ENCODE assay signal across 22 cellular contexts in the genomic region with DNA sequence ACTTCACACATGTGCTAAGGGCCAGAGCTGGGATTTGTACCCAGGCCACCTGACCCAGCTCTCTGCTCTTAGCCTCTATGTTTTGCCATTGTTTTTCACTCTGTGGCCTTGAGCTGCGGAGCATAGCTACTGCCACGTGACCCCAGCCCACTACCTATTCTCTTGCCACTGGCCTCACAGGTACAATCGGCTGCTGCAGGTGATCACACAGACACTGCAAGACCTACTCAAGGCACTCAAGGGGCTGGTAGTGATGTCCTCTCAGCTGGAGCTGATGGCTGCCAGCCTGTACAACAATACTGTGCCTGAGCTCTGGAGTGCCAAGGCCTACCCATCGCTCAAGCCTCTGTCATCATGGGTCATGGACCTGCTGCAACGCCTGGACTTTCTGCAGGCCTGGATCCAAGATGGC. TPM values are rescaled to one million over a fixed set of nuclear protein-coding genes. Genes with fewer than 3 reads are reported as not detected.
"Had no signal": no experiment of that assay in that cellular context is flagged by ENCODE, and none has a peak within 500 bp of the region (broad histone marks: within the 10 kb centered on the region; RNA-seq: fewer than 3 reads in every experiment).

No MANE protein-coding gene starts in this region.

- H3K4me1 ChIP-seq: parathyroid adenoma, tibial nerve, vagina had no signal

- ATAC-seq: activated CD4-positive, alpha-beta T cell treated with anti-CD3 and anti-CD28 coated beads for 36 hours; body of pancreas; naive thymus-derived CD8-positive, alpha-beta T cell; WTC11 had no signal

- H3K27ac Mint-ChIP-seq: activated CD4-positive, alpha-beta T cell treated with anti-CD3 and anti-CD28 coated beads for 36 hours; activated naive CD8-positive, alpha-beta T cell treated with anti-CD3 and anti-CD28 coated beads for 36 hours; activated T-helper 1 cell treated with anti-CD3 and anti-CD28 coated beads, Interleukin-12 subunit alpha, Interleukin-12 subunit beta, Interleukin-2, Interleukin-4 antibody, amounts not matched to agents 30 ng/mL and 10 ng/mL and 1 ng/mL, durations not matched to agents 14 hours and 24 hours and 36 hours; stimulated activated naive CD8-positive, alpha-beta T cell treated with anti-CD3 and anti-CD28 coated beads, Interleukin-15, Interleukin-2, amounts not matched to agents 100 ng/mL and 50 ng/mL, for 24 hours; WTC11 had no signal

- H3K4me3 ChIP-seq: body of pancreas, coronary artery, tibial nerve, vagina had no signal

- H3K27me3 Mint-ChIP-seq: activated CD4-positive, alpha-beta T cell treated with anti-CD3 and anti-CD28 coated beads for 36 hours; activated naive CD8-positive, alpha-beta T cell treated with anti-CD3 and anti-CD28 coated beads for 36 hours; naive thymus-derived CD8-positive, alpha-beta T cell; stimulated activated naive CD8-positive, alpha-beta T cell treated with anti-CD3 and anti-CD28 coated beads, Interleukin-15, Interleukin-2, amounts not matched to agents 100 ng/mL and 50 ng/mL, for 24 hours had no signal

- H3K36me3 Mint-ChIP-seq: activated naive CD8-positive, alpha-beta T cell treated with anti-CD3 and anti-CD28 coated beads for 36 hours had no signal

- H3K4me1 Mint-ChIP-seq: activated CD4-positive, alpha-beta T cell treated with anti-CD3 and anti-CD28 coated beads for 36 hours; activated naive CD8-positive, alpha-beta T cell treated with anti-CD3 and anti-CD28 coated beads for 36 hours; WTC11 had no signal

- H3K27ac ChIP-seq: body of pancreas, coronary artery, neutrophil, parathyroid adenoma, tibial nerve, vagina had no signal

- H3K4me3 Mint-ChIP-seq: activated CD4-positive, alpha-beta T cell treated with anti-CD3 and anti-CD28 coated beads for 36 hours; activated naive CD8-positive, alpha-beta T cell treated with anti-CD3 and anti-CD28 coated beads for 36 hours; activated T-helper 1 cell treated with anti-CD3 and anti-CD28 coated beads, Interleukin-12 subunit alpha, Interleukin-12 subunit beta, Interleukin-2, Interleukin-4 antibody, amounts not matched to agents 30 ng/mL and 10 ng/mL and 1 ng/mL, durations not matched to agents 14 hours and 24 hours and 36 hours; naive thymus-derived CD8-positive, alpha-beta T cell; stimulated activated naive CD8-positive, alpha-beta T cell treated with anti-CD3 and anti-CD28 coated beads, Interleukin-15, Interleukin-2, amounts not matched to agents 100 ng/mL and 50 ng/mL, for 24 hours; WTC11 had no signal

- H3K9me3 Mint-ChIP-seq: activated naive CD8-positive, alpha-beta T cell treated with anti-CD3 and anti-CD28 coated beads for 36 hours; activated T-helper 1 cell treated with anti-CD3 and anti-CD28 coated beads, Interleukin-12 subunit alpha, Interleukin-12 subunit beta, Interleukin-2, Interleukin-4 antibody, amounts not matched to agents 30 ng/mL and 10 ng/mL and 1 ng/mL, durations not matched to agents 14 hours and 24 hours and 36 hours; naive thymus-derived CD8-positive, alpha-beta T cell; stimulated activated naive CD8-positive, alpha-beta T cell treated with anti-CD3 and anti-CD28 coated beads, Interleukin-15, Interleukin-2, amounts not matched to agents 100 ng/mL and 50 ng/mL, for 24 hours; WTC11 had no signal

- DNase-seq: activated CD4-positive, alpha-beta T cell treated with anti-CD3 and anti-CD28 coated beads for 36 hours; activated CD4-positive, alpha-beta T cell treated with anti-CD3 and anti-CD28 coated beads, Interleukin-2, amount 50 U/mL, for 48 hours; activated naive CD4-positive, alpha-beta T cell; activated naive CD8-positive, alpha-beta T cell treated with anti-CD3 and anti-CD28 coated beads for 36 hours; activated T-cell treated with anti-CD3 and anti-CD28 coated beads for 4 hours; amygdala; body of pancreas; central memory CD4-positive, alpha-beta T cell; head of caudate nucleus; kidney glomerular epithelial cell; stimulated activated CD4-positive, alpha-beta T cell treated with anti-CD3 and anti-CD28 coated beads, Interleukin-12 subunit alpha, Interleukin-12 subunit beta, amount 100 ng/mL, for 4 hours; stimulated activated CD4-positive, alpha-beta T cell treated with anti-CD3 and anti-CD28 coated beads, Interleukin-2, amount 100 ng/mL, for 24 hours; T-helper 2 cell had no signal

- H3K9me3 ChIP-seq: body of pancreas, neutrophil, tibial nerve, vagina had no signal

- H3K27me3 ChIP-seq: body of pancreas, neutrophil, tibial nerve, vagina had no signal

RNA-seq across cellular contexts. Expression of a gene that starts 46.2 kb away (rescaled TPM):
- total RNA-seq: activated CD4-positive, alpha-beta T cell treated with anti-CD3 and anti-CD28 coated beads for 36 hours; naive thymus-derived CD8-positive, alpha-beta T cell had no signal
